In genomic region chr7:128109424-128109964, GRCh38 we compare ENCODE assay signal across 7 cellular contexts.
A peak's percentile ranks its signal among the peaks of the same experiment; 100 is the strongest.
DNase-seq lines count a peak whose midpoint lies in the region; ATAC-seq and TF ChIP-seq lines count a peak whose summit lies in the region.
"Not testable (repeated sequence)": the region's sequence is repeated elsewhere in the genome, so short reads cannot be mapped to it uniquely, and the experiment has no call there.

No MANE protein-coding gene starts in this region.

- H3K27ac Mint-ChIP-seq in activated CD8-positive, alpha-beta memory T cell treated with anti-CD3 and anti-CD28 coated beads, Interleukin-2, amount 10 ng/mL, durations not matched to agents 7 days and 5 days = peak overlapping the region; percentile 91
- H3K27ac Mint-ChIP-seq in activated naive CD8-positive, alpha-beta T cell treated with anti-CD3 and anti-CD28 coated beads, Interleukin-2, amount 50 U/mL, for 24 hours = peak overlapping the region; percentile 60
- peak overlapping the region; percentile 81 to 96 (median 92) for H3K27ac Mint-ChIP-seq in naive B cell
- peak overlapping the region; percentile 63 for H3K27ac Mint-ChIP-seq in stimulated activated effector memory CD8-positive, alpha-beta T cell treated with anti-CD3 and anti-CD28 coated beads, Interleukin-12 subunit alpha, Interleukin-12 subunit beta, amount 100 ng/mL, for 72 hours

- H3K4me3 Mint-ChIP-seq in activated CD8-positive, alpha-beta memory T cell treated with anti-CD3 and anti-CD28 coated beads, Interleukin-2, amount 10 ng/mL, durations not matched to agents 7 days and 5 days = not testable (repeated sequence)
- peak overlapping the region; percentile 21 for H3K4me3 Mint-ChIP-seq in activated naive CD8-positive, alpha-beta T cell treated with anti-CD3 and anti-CD28 coated beads, Interleukin-2, amount 50 U/mL, for 24 hours
- peak overlapping the region; percentile 25 to 90 (median 70) for H3K4me3 Mint-ChIP-seq in naive B cell
- H3K4me3 Mint-ChIP-seq in stimulated activated effector memory CD8-positive, alpha-beta T cell treated with anti-CD3 and anti-CD28 coated beads, Interleukin-12 subunit alpha, Interleukin-12 subunit beta, amount 100 ng/mL, for 72 hours = peak overlapping the region; percentile 34

- ATAC-seq in DND-41 (ENCODE audit: insufficient read depth, low read depth); activated CD8-positive, alpha-beta memory T cell treated with anti-CD3 and anti-CD28 coated beads, Interleukin-2, amount 10 ng/mL, durations not matched to agents 7 days and 5 days; activated naive CD8-positive, alpha-beta T cell treated with anti-CD3 and anti-CD28 coated beads, Interleukin-2, amount 50 U/mL, for 24 hours; naive B cell (ENCODE audit: low read depth in 2 of 2); stimulated activated effector memory CD8-positive, alpha-beta T cell treated with anti-CD3 and anti-CD28 coated beads, Interleukin-12 subunit alpha, Interleukin-12 subunit beta, amount 100 ng/mL, for 72 hours: not testable (repeated sequence)

- peaks cover 10% of the 10 kb centered on the region for H3K27me3 Mint-ChIP-seq in activated CD8-positive, alpha-beta memory T cell treated with anti-CD3 and anti-CD28 coated beads, Interleukin-2, amount 10 ng/mL, durations not matched to agents 7 days and 5 days
- not testable (repeated sequence) for H3K27me3 Mint-ChIP-seq in activated naive CD8-positive, alpha-beta T cell treated with anti-CD3 and anti-CD28 coated beads, Interleukin-2, amount 50 U/mL, for 24 hours; naive B cell

- not testable (repeated sequence) for H3K79me2 ChIP-seq in DND-41 (ENCODE audit: insufficient read depth, low read length); MM.1S (ENCODE audit: low read length); SU-DHL-6 (ENCODE audit: insufficient read depth, low read length)

- not testable (repeated sequence) for H3K36me3 Mint-ChIP-seq in activated CD8-positive, alpha-beta memory T cell treated with anti-CD3 and anti-CD28 coated beads, Interleukin-2, amount 10 ng/mL, durations not matched to agents 7 days and 5 days; activated naive CD8-positive, alpha-beta T cell treated with anti-CD3 and anti-CD28 coated beads, Interleukin-2, amount 50 U/mL, for 24 hours (ENCODE audit: low read depth); naive B cell
- H3K36me3 Mint-ChIP-seq in stimulated activated effector memory CD8-positive, alpha-beta T cell treated with anti-CD3 and anti-CD28 coated beads, Interleukin-12 subunit alpha, Interleukin-12 subunit beta, amount 100 ng/mL, for 72 hours = peaks cover 32% of the 10 kb centered on the region

- H3K4me1 ChIP-seq in DND-41 (ENCODE audit: insufficient read depth, low read length) = peaks cover 20% of the 10 kb centered on the region
- peaks cover 62% of the 10 kb centered on the region for H3K4me1 ChIP-seq in MM.1S (ENCODE audit: low read length)

- H3K4me3 ChIP-seq in DND-41 (ENCODE audit: low read depth in 1 of 2, low read length in 2 of 2) = not testable (repeated sequence)
- peak overlapping the region; percentile 21 for H3K4me3 ChIP-seq in MM.1S (ENCODE audit: low read length)
- peak overlapping the region; percentile 1 for H3K4me3 ChIP-seq in SU-DHL-6 (ENCODE audit: insufficient read depth, low read length, poor library complexity, severe bottlenecking)

- not testable (repeated sequence) for H3K9me3 Mint-ChIP-seq in activated CD8-positive, alpha-beta memory T cell treated with anti-CD3 and anti-CD28 coated beads, Interleukin-2, amount 10 ng/mL, durations not matched to agents 7 days and 5 days (ENCODE audit: low read depth); activated naive CD8-positive, alpha-beta T cell treated with anti-CD3 and anti-CD28 coated beads, Interleukin-2, amount 50 U/mL, for 24 hours; naive B cell; stimulated activated effector memory CD8-positive, alpha-beta T cell treated with anti-CD3 and anti-CD28 coated beads, Interleukin-12 subunit alpha, Interleukin-12 subunit beta, amount 100 ng/mL, for 72 hours

- H3K27me3 ChIP-seq in DND-41 (ENCODE audit: insufficient read depth, low read length, poor library complexity); MM.1S (replicated peaks; ENCODE audit: insufficient read depth, low read length); SU-DHL-6 (ENCODE audit: low read length): not testable (repeated sequence)

- H3F3A ChIP-seq in MM.1S (ENCODE audit: insufficient read depth, low read length) = peaks cover 48% of the 10 kb centered on the region
- H3F3A ChIP-seq in SU-DHL-6 (ENCODE audit: insufficient read depth) = peaks cover 41% of the 10 kb centered on the region

- not testable (repeated sequence) for H3K36me3 ChIP-seq in DND-41 (ENCODE audit: insufficient read depth, low read length); MM.1S (replicated peaks; ENCODE audit: insufficient read depth, low read length); SU-DHL-6 (ENCODE audit: low read length)

- H3K4me2 ChIP-seq in DND-41 (ENCODE audit: insufficient read depth, low read length) (peak overlapping the region; percentile 34; the same call in 1 of the 2 replicates), MM.1S (ENCODE audit: low read depth, low read length) (peak overlapping the region; percentile 72), SU-DHL-6 (ENCODE audit: low read depth, low read length, poor library complexity, severe bottlenecking) (peak overlapping the region; percentile 76)

- not testable (repeated sequence) for DNase-seq in DND-41; activated CD8-positive, alpha-beta memory T cell treated with anti-CD3 and anti-CD28 coated beads, Interleukin-2, amount 10 ng/mL, durations not matched to agents 7 days and 5 days; activated naive CD8-positive, alpha-beta T cell treated with anti-CD3 and anti-CD28 coated beads, Interleukin-2, amount 50 U/mL, for 24 hours; stimulated activated effector memory CD8-positive, alpha-beta T cell treated with anti-CD3 and anti-CD28 coated beads, Interleukin-12 subunit alpha, Interleukin-12 subunit beta, amount 100 ng/mL, for 72 hours (ENCODE audit: low spot score in 2 of 2)
- DNase-seq in MM.1S (peak; percentile 10), naive B cell (peak; percentile 12)

- not testable (repeated sequence) for H4K20me1 ChIP-seq in DND-41 (ENCODE audit: insufficient read depth, low read length); MM.1S (ENCODE audit: insufficient read depth, low read length); SU-DHL-6 (ENCODE audit: low read depth, low read length)

- H3K4me1 Mint-ChIP-seq in activated CD8-positive, alpha-beta memory T cell treated with anti-CD3 and anti-CD28 coated beads, Interleukin-2, amount 10 ng/mL, durations not matched to agents 7 days and 5 days = peaks cover 60% of the 10 kb centered on the region
- H3K4me1 Mint-ChIP-seq in activated naive CD8-positive, alpha-beta T cell treated with anti-CD3 and anti-CD28 coated beads, Interleukin-2, amount 50 U/mL, for 24 hours = peaks cover 71% of the 10 kb centered on the region
- peaks cover 65 to 88% (median 82%) of the 10 kb centered on the region in 3 donors for H3K4me1 Mint-ChIP-seq in naive B cell
- H3K4me1 Mint-ChIP-seq in stimulated activated effector memory CD8-positive, alpha-beta T cell treated with anti-CD3 and anti-CD28 coated beads, Interleukin-12 subunit alpha, Interleukin-12 subunit beta, amount 100 ng/mL, for 72 hours = peaks cover 60% of the 10 kb centered on the region

- not testable (repeated sequence) for TF ChIP-seq CTCF in DND-41 (IDR thresholded peaks at IDR 0.05; ENCODE audit: borderline replicate concordance, extremely low read depth, low read length, poor library complexity, severe bottlenecking); SU-DHL-6 (IDR thresholded peaks at IDR 0.05; ENCODE audit: insufficient read depth, low read length, poor library complexity, severe bottlenecking)
- TF ChIP-seq CTCF in MM.1S (IDR thresholded peaks at IDR 0.05; ENCODE audit: low read length) = 0 out of 2 replicates have a peak, but pooled peaks have one; percentile 3

- H3K9ac ChIP-seq in DND-41 (ENCODE audit: low read depth, low read length) = not testable (repeated sequence)
- H3K9ac ChIP-seq in MM.1S (ENCODE audit: low read length) = peak overlapping the region; percentile 45; the same call in 1 of the 2 replicates
- peak overlapping the region; percentile 53 for H3K9ac ChIP-seq in SU-DHL-6 (ENCODE audit: low read length)

- H3K9me2 ChIP-seq in MM.1S (replicated peaks; ENCODE audit: insufficient read depth, low read length); SU-DHL-6 (replicated peaks; ENCODE audit: insufficient read depth, low read length): not testable (repeated sequence)

- not testable (repeated sequence) for H2AFZ ChIP-seq in DND-41 (ENCODE audit: low read depth, low read length)
- H2AFZ ChIP-seq in MM.1S (ENCODE audit: low read length) (peak overlapping the region; percentile 22), SU-DHL-6 (ENCODE audit: low read depth, low read length, severe bottlenecking) (peak overlapping the region; percentile 10)

- not testable (repeated sequence) for H3K9me3 ChIP-seq in DND-41 (ENCODE audit: insufficient read depth, low read length, severe bottlenecking); MM.1S (replicated peaks; ENCODE audit: insufficient read depth, low read length); SU-DHL-6 (ENCODE audit: insufficient read depth, low read length)

- CTCF ChIA-PET in activated CD8-positive, alpha-beta memory T cell treated with anti-CD3 and anti-CD28 coated beads, Interleukin-2, amount 10 ng/mL, durations not matched to agents 7 days and 5 days (lab: Charles Lee) = interaction anchor here (2.0 to 5.0 kb wide), 2 partner anchors 26 to 103 kb away, joined by 4 to 36 read pairs; no protein-coding TSS in a partner anchor

- H3K27ac ChIP-seq in DND-41 (ENCODE audit: low read length) = peak overlapping the region; percentile 37; the same call in 1 of the 2 replicates
- peak overlapping the region; percentile 92 for H3K27ac ChIP-seq in MM.1S (ENCODE audit: low read length)
- H3K27ac ChIP-seq in SU-DHL-6 (ENCODE audit: low read depth, low read length) = peak overlapping the region; percentile 98

Comparison
In these comparisons a context has a peak if more than half of its experiments do, and no peak if none do; other contexts are left out.
1. H3K27ac ChIP-seq: peak in every context shown above with its lines; median percentile 98 in SU-DHL-6; 92 in MM.1S; 37 in DND-41.